Comparison of ENCODE assay signal across 1 cellular context in genomic region chr5:95262933-95263660, GRCh38.
A peak's percentile ranks its signal among the peaks of the same experiment; 100 is the strongest.
TF ChIP-seq lines count a peak whose summit lies in the region.

No MANE protein-coding gene starts in this region.

TF ChIP-seq in HepG2, 621 proteins besides CTCF, POLR2A, EP300 and RAD21 (continued from another document):
- TF ChIP-seq ZNF280D (CRISPR knock-in tag; IDR thresholded peaks at IDR 0.05) (no peak), SP2 (CRISPR knock-in tag; IDR thresholded peaks at IDR 0.05) (no peak), PLRG1 (conservative IDR thresholded peaks at IDR 0.05) (no peak), NFYB (CRISPR knock-in tag; IDR thresholded peaks at IDR 0.05) (no peak), PAWR (CRISPR knock-in tag; IDR thresholded peaks at IDR 0.05; ENCODE audit: borderline replicate concordance) (no peak), SOX13 (IDR thresholded peaks at IDR 0.05) (no peak), SOX13 (CRISPR knock-in tag; conservative IDR thresholded peaks at IDR 0.05 in 1 of 2, IDR thresholded peaks at IDR 0.05 in 1 of 2) (peak in 1 of 2 experiments; percentile 71; a peak in 2 of 4 replicates), GPBP1L1 (CRISPR knock-in tag; IDR thresholded peaks at IDR 0.05) (no peak), ARID5B (CRISPR knock-in tag; IDR thresholded peaks at IDR 0.05) (peak; percentile 93), ZKSCAN5 (CRISPR knock-in tag; IDR thresholded peaks at IDR 0.05) (no peak), HIVEP1 (CRISPR knock-in tag; IDR thresholded peaks at IDR 0.05) (no peak)
